Comparison of ENCODE assay signal across 11 cellular contexts in the genomic region with DNA sequence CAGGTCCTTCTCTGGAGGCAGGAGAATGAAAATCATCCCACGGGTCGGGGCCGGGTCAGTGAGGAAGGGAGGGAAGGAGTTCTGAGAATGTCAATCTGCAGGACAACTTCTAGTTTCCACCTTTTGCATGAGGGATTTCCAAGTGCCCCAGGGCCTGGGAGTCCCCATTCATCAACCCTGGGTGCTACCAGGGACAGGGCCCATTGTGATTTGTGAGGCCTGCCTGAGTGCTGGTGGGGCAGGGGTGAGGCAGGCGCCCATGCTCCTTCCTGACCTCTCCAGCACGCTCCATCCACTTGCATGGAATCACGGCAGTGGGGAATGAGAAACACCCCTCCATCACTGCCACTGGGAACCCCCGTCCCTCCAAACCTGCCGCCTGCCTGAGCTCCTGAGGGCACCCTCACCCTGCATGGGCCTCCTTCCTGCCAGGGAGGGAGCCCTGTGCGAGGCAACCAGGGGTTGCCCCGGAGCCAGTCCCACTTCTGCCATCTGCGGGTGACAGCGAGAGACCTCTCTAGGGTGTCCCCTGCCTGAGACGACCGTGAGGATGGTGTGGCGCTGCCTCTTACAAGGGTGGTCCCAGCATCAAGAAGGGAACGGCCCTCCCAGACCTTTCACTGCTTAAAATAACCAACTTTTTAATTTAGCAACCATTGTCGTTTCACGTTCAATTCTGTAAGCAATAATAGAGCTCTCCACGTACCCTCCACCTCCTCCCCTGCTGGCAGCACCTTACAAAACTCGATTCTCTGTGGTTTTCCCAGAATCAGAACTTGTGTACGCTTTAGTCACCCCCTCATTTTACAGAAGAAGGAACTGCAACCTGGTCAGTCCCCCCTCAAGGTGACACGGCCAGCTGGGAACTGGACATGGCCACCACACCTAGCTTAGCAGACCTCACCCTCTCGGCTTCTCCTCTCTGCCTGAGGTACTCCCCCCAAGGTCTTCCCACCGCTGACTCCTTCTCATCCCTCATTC. TPM values are rescaled to one million over a fixed set of nuclear protein-coding genes. Genes with fewer than 3 reads are reported as not detected.
A peak's percentile ranks its signal among the peaks of the same experiment; 100 is the strongest.
DNase-seq lines count a peak whose midpoint lies in the region; ATAC-seq and TF ChIP-seq lines count a peak whose summit lies in the region.
"Had no signal": no experiment of that assay in that cellular context is flagged by ENCODE, and none has a peak within 500 bp of the region (broad histone marks: within the 10 kb centered on the region; RNA-seq: fewer than 3 reads in every experiment).

No MANE protein-coding gene starts in this region.

- CTCF ChIA-PET in CD8-positive, alpha-beta T cell (lab: Charles Lee): interaction anchor here (0.6 to 5.5 kb wide), 26 partner anchors 13 to 499 kb away, joined by 3 to 89 read pairs (median 4); a partner anchor contains a TSS
- CTCF ChIA-PET in A673 (lab: Charles Lee): no interaction called here

- peak; percentile 19 to 79 (median 58) for DNase-seq in CD8-positive, alpha-beta T cell
- DNase-seq in T follicular helper cell (ENCODE audit: low read depth): peak; percentile 17
- no peak for DNase-seq in glutamatergic neuron
- DNase-seq in A673 (ENCODE audit: low spot score): no peak
- DNase-seq in ecto neural progenitor cell (ENCODE audit: low spot score): no peak
- DNase-seq in NCI-H1105 (lab: John Stamatoyannopoulos, UW): no peak
- no peak for DNase-seq in NCI-H1092 treated with DMSO at 0.1 percent for 48 hours (lab: John Stamatoyannopoulos, UW)
- DNase-seq: DMS153, NCI-H2227 treated with DMSO at 0.1 percent for 48 hours had no signal

- no peak overlapping the region for H3K27ac ChIP-seq in CD8-positive, alpha-beta T cell (ENCODE audit: low read depth, low read length)
- H3K27ac ChIP-seq in A673 (ENCODE audit: low read depth, low read length, poor library complexity, severe bottlenecking): no peak overlapping the region

- H3K27me3 ChIP-seq in CD8-positive, alpha-beta T cell (ENCODE audit: insufficient read depth, low read length): no peaks in the 10 kb centered on the region
- H3K27me3 ChIP-seq in A673 (replicated peaks; ENCODE audit: insufficient read depth, low read depth, low read length, poor library complexity): no peaks in the 10 kb centered on the region

- no peaks in the 10 kb centered on the region for H3K9me3 Mint-ChIP-seq in CD8-positive, alpha-beta T cell
- peaks cover 9% of the 10 kb centered on the region for H3K9me3 Mint-ChIP-seq in glutamatergic neuron (ENCODE audit: unreplicated experiment)

- H3K4me3 Mint-ChIP-seq in CD8-positive, alpha-beta T cell: peak overlapping the region; percentile 49
- peak overlapping the region; percentile 32 for H3K4me3 Mint-ChIP-seq in glutamatergic neuron (ENCODE audit: unreplicated experiment)

- peaks cover 23% of the 10 kb centered on the region for H3K4me1 ChIP-seq in CD8-positive, alpha-beta T cell (ENCODE audit: insufficient read depth, low read length)
- H3K4me1 ChIP-seq in A673 (ENCODE audit: insufficient read depth, low read length, poor library complexity, severe bottlenecking): peaks cover 6% of the 10 kb centered on the region

- no peak for TF ChIP-seq CTCF in CD8-positive, alpha-beta T cell (IDR thresholded peaks at IDR 0.05)
- TF ChIP-seq CTCF in glutamatergic neuron (IDR thresholded peaks at IDR 0.05; ENCODE audit: partially characterized antibody, unreplicated experiment): no peak
- no peak for TF ChIP-seq CTCF in A673 (conservative IDR thresholded peaks at IDR 0.05; ENCODE audit: low read depth, low read length)

- H3K27ac Mint-ChIP-seq in CD8-positive, alpha-beta T cell: peak overlapping the region; percentile 33
- peak overlapping the region; percentile 72 for H3K27ac Mint-ChIP-seq in glutamatergic neuron (ENCODE audit: unreplicated experiment)

- H3K4me3 ChIP-seq in CD8-positive, alpha-beta T cell (ENCODE audit: low read depth, low read length): no peak overlapping the region
- H3K4me3 ChIP-seq in A673 (ENCODE audit: low read depth, low read length, poor library complexity, severe bottlenecking): no peak overlapping the region
- H3K4me3 ChIP-seq: lung had no signal

- peak; percentile 93 for ATAC-seq in CD8-positive, alpha-beta T cell
- ATAC-seq in GM21576 (IDR thresholded peaks at IDR 0.05; ENCODE audit: unreplicated experiment): peak; percentile 27

- H3K36me3 Mint-ChIP-seq in CD8-positive, alpha-beta T cell: no peaks in the 10 kb centered on the region
- no peaks in the 10 kb centered on the region for H3K36me3 Mint-ChIP-seq in glutamatergic neuron (ENCODE audit: unreplicated experiment)

- H3K9me3 ChIP-seq in CD8-positive, alpha-beta T cell (ENCODE audit: low read length): no peaks in the 10 kb centered on the region
- H3K9me3 ChIP-seq in A673 (ENCODE audit: low read depth, low read length, poor library complexity, severe bottlenecking): no peaks in the 10 kb centered on the region

- no peaks in the 10 kb centered on the region for H3K36me3 ChIP-seq in CD8-positive, alpha-beta T cell (ENCODE audit: insufficient read depth, low read length)
- H3K36me3 ChIP-seq in A673 (ENCODE audit: insufficient read depth, low read length, poor library complexity, severe bottlenecking): no peaks in the 10 kb centered on the region

- H3K27me3 Mint-ChIP-seq in CD8-positive, alpha-beta T cell (ENCODE audit: low read depth): peaks cover 2% of the 10 kb centered on the region
- peaks cover 5% of the 10 kb centered on the region for H3K27me3 Mint-ChIP-seq in glutamatergic neuron (ENCODE audit: unreplicated experiment)

- intact Hi-C loops in CD8-positive, alpha-beta T cell (cut with DNase I, micrococcal nuclease): loop anchor here (1.0 to 2.0 kb wide), 4 partner anchors 26 to 84 kb away; no protein-coding TSS in a partner anchor
- intact Hi-C loops in A673 (cut with micrococcal nuclease; ENCODE audit: unreplicated experiment): no loop called here

- POLR2A ChIA-PET in CD8-positive, alpha-beta T cell (lab: Charles Lee): interaction anchor here (0.6 to 1.7 kb wide), 4 partner anchors 13 to 529 kb away, joined by 3 to 5 read pairs (median 3); no protein-coding TSS in a partner anchor
- POLR2A ChIA-PET in A673 (lab: Charles Lee; ENCODE audit: low non-redundant PET): interaction anchor here (0.6 kb wide), 1 partner anchor 10 kb away, joined by 5 read pairs; no protein-coding TSS in a partner anchor

- BruUV-seq in A673 (replicated peaks; lab: Mats Ljungman, UMichigan): no TSS peak

- H3K4me1 Mint-ChIP-seq in CD8-positive, alpha-beta T cell (ENCODE audit: low read depth): peaks cover 38% of the 10 kb centered on the region
- peaks cover 76% of the 10 kb centered on the region for H3K4me1 Mint-ChIP-seq in glutamatergic neuron (ENCODE audit: low read depth, unreplicated experiment)

RNA-seq across cellular contexts. Expression of a gene that starts 28.6 kb away (rescaled TPM):
- 10 to 100 TPM; 22.2 to 22.4 TPM for total RNA-seq in CD8-positive, alpha-beta T cell
- total RNA-seq in glutamatergic neuron (ENCODE audit: unreplicated experiment): 14.4 TPM
- total RNA-seq in A673 (2021): 9.7 and 10.4 TPM in 2 replicates

Comparison
In these comparisons a context has a peak if more than half of its experiments do, and no peak if none do; other contexts are left out.
1. DNase-seq: peak in CD8-positive, alpha-beta T cell (7 of 7) and T follicular helper cell (single experiment); none in glutamatergic neuron (single experiment), A673 (single experiment), ecto neural progenitor cell (single experiment), NCI-H1105 (single experiment) and NCI-H1092 treated with DMSO at 0.1 percent for 48 hours (single experiment).